24 cellular contexts compared by ENCODE assay signal in genomic region chr13:44465318-44465717, GRCh38.
DNase-seq lines count a peak whose midpoint lies in the region; ATAC-seq and TF ChIP-seq lines count a peak whose summit lies in the region.
"Had no signal": no experiment of that assay in that cellular context is flagged by ENCODE, and none has a peak within 500 bp of the region (broad histone marks: within the 10 kb centered on the region; RNA-seq: fewer than 3 reads in every experiment).

No MANE protein-coding gene starts in this region.

- DNase-seq in AG08395 (ENCODE audit: low spot score), result peak; percentile 3
- DNase-seq in HCEC 1CT, result peak; percentile 26
- DNase-seq in glomerular visceral epithelial cell (ENCODE audit: extremely low spot score), result peak; percentile 34
- DNase-seq in aorta, result no peak
- no peak for DNase-seq in activated CD4-positive, alpha-beta T cell treated with anti-CD3 and anti-CD28 coated beads for 4 hours
- DNase-seq: activated CD8-positive, alpha-beta memory T cell treated with anti-CD3 and anti-CD28 coated beads for 24 hours; activated naive CD4-positive, alpha-beta T cell; activated T-cell treated with anti-CD3 and anti-CD28 coated beads, Interleukin-2, amount 50 U/mL, for 1 hour; Caco-2; DMS79 treated with DMSO at 0.1 percent for 48 hours; HFFc6; mesendoderm; MM.1S; NCI-H1417 treated with DMSO at 0.1 percent for 48 hours; NK-92 treated with Interleukin-12 subunit alpha and Interleukin-12 subunit beta, amount 100 ng/mL, for 24 hours; trophoblast cell had no signal

- WGBS in aorta, 2 donors, result 54 to 70% methylated on average over 4 of the region's 4 CpGs

- H3K27me3 Mint-ChIP-seq in activated T-helper 17 cell treated with anti-CD3 and anti-CD28 coated beads, Interleukin-2, amount 50 U/mL, for 72 hours, result no peaks in the 10 kb centered on the region

- H3K9me3 Mint-ChIP-seq in activated T-helper 17 cell treated with anti-CD3 and anti-CD28 coated beads, Interleukin-2, amount 50 U/mL, for 72 hours, result no peaks in the 10 kb centered on the region
- H3K9me3 Mint-ChIP-seq: dendritic cell treated with granulocyte-macrophage colony-stimulating factor and Interleukin-4, amounts not matched to agents 40 ng/mL and 50 ng/mL, for 4 days; HFFc6; T-helper 1 cell treated with Interleukin-12 subunit alpha and Interleukin-12 subunit beta and Interleukin-4 antibody, amounts not matched to agents 30 μg/mL and 1 μg/mL, for 36 hours had no signal

- H3K4me3 ChIP-seq in aorta (ENCODE audit: low read length in 2 of 2), result no peak overlapping the region
- H3K4me3 ChIP-seq: BLaER1 treated with 17β-estradiol and CSF1 and Interleukin-3, amounts not matched to agents 10 nM and 100 nM; prostate gland had no signal

- no peaks in the 10 kb centered on the region for H3K36me3 ChIP-seq in aorta (ENCODE audit: control insufficient read depth in 1 of 2, insufficient read depth in 2 of 2, low read length in 1 of 2)
- H3K36me3 ChIP-seq: neutrophil, prostate gland had no signal

- H3K27me3 ChIP-seq in aorta (ENCODE audit: control insufficient read depth in 1 of 2, insufficient read depth in 2 of 2, low read length in 1 of 2), result no peaks in the 10 kb centered on the region
- H3K27me3 ChIP-seq: BLaER1 treated with 17β-estradiol and CSF1 and Interleukin-3, amounts not matched to agents 10 nM and 100 nM; neutrophil had no signal

- ATAC-seq in SK-N-SH treated with all-trans-retinoic acid at 6 μM for 48 hours (peak; percentile 47), aorta (ENCODE audit: low FRiP score) (no peak), GM21717 (IDR thresholded peaks at IDR 0.05; ENCODE audit: unreplicated experiment) (no peak)
- ATAC-seq in activated T-helper 17 cell treated with anti-CD3 and anti-CD28 coated beads, Interleukin-2, amount 50 U/mL, for 72 hours (replicated peaks), result no peak

- no peaks in the 10 kb centered on the region for H3K36me3 Mint-ChIP-seq in activated T-helper 17 cell treated with anti-CD3 and anti-CD28 coated beads, Interleukin-2, amount 50 U/mL, for 72 hours (ENCODE audit: low read depth)

- no peak overlapping the region for H3K27ac ChIP-seq in aorta (ENCODE audit: low read depth in 1 of 2, low read length in 2 of 2)
- H3K27ac ChIP-seq: BLaER1 treated with 17β-estradiol and CSF1 and Interleukin-3, amounts not matched to agents 10 nM and 100 nM; neutrophil; prostate gland had no signal

- no peaks in the 10 kb centered on the region for H3K4me1 Mint-ChIP-seq in activated T-helper 17 cell treated with anti-CD3 and anti-CD28 coated beads, Interleukin-2, amount 50 U/mL, for 72 hours

- no peaks in the 10 kb centered on the region for H3K9me3 ChIP-seq in aorta (ENCODE audit: control insufficient read depth, low read length)
- H3K9me3 ChIP-seq: Caco-2, neutrophil, prostate gland had no signal

- peaks cover 0 to 2% of the 10 kb centered on the region in 2 donors for H3K4me1 ChIP-seq in aorta (ENCODE audit: control insufficient read depth in 1 of 2, insufficient read depth in 2 of 2, low read length in 2 of 2)
- H3K4me1 ChIP-seq: Caco-2, prostate gland had no signal

- no peak overlapping the region for H3K27ac Mint-ChIP-seq in activated T-helper 17 cell treated with anti-CD3 and anti-CD28 coated beads, Interleukin-2, amount 50 U/mL, for 72 hours
- H3K27ac Mint-ChIP-seq: dendritic cell treated with granulocyte-macrophage colony-stimulating factor and Interleukin-4, amounts not matched to agents 40 ng/mL and 50 ng/mL, for 4 days; HFFc6; T-helper 1 cell treated with Interleukin-12 subunit alpha and Interleukin-12 subunit beta and Interleukin-4 antibody, amounts not matched to agents 30 μg/mL and 1 μg/mL, for 36 hours had no signal

- H3K4me3 Mint-ChIP-seq in activated T-helper 17 cell treated with anti-CD3 and anti-CD28 coated beads, Interleukin-2, amount 50 U/mL, for 72 hours, result no peak overlapping the region
- H3K4me3 Mint-ChIP-seq: dendritic cell treated with granulocyte-macrophage colony-stimulating factor and Interleukin-4, amounts not matched to agents 40 ng/mL and 50 ng/mL, for 4 days; HFFc6; T-helper 1 cell treated with Interleukin-12 subunit alpha and Interleukin-12 subunit beta and Interleukin-4 antibody, amounts not matched to agents 30 μg/mL and 1 μg/mL, for 36 hours had no signal

- intact Hi-C loops in aorta (cut with DNase I), result no loop called here

TF ChIP-seq in SK-N-SH treated with all-trans-retinoic acid at 6 μM for 48 hours, 23 proteins besides CTCF, POLR2A, EP300 and RAD21:
- TF ChIP-seq, protein P1, sequence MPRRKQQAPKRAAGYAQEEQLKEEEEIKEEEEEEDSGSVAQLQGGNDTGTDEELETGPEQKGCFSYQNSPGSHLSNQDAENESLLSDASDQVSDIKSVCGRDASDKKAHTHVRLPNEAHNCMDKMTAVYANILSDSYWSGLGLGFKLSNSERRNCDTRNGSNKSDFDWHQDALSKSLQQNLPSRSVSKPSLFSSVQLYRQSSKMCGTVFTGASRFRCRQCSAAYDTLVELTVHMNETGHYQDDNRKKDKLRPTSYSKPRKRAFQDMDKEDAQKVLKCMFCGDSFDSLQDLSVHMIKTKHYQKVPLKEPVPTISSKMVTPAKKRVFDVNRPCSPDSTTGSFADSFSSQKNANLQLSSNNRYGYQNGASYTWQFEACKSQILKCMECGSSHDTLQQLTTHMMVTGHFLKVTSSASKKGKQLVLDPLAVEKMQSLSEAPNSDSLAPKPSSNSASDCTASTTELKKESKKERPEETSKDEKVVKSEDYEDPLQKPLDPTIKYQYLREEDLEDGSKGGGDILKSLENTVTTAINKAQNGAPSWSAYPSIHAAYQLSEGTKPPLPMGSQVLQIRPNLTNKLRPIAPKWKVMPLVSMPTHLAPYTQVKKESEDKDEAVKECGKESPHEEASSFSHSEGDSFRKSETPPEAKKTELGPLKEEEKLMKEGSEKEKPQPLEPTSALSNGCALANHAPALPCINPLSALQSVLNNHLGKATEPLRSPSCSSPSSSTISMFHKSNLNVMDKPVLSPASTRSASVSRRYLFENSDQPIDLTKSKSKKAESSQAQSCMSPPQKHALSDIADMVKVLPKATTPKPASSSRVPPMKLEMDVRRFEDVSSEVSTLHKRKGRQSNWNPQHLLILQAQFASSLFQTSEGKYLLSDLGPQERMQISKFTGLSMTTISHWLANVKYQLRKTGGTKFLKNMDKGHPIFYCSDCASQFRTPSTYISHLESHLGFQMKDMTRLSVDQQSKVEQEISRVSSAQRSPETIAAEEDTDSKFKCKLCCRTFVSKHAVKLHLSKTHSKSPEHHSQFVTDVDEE (CRISPR knock-in tag; IDR thresholded peaks at IDR 0.05), result no peak
- TF ChIP-seq BACH2 (CRISPR knock-in tag; IDR thresholded peaks at IDR 0.05; ENCODE audit: borderline replicate concordance), result no peak
- TF ChIP-seq ZC3H10 (CRISPR knock-in tag; IDR thresholded peaks at IDR 0.05), result no peak
- TF ChIP-seq CSRNP3 (CRISPR knock-in tag; IDR thresholded peaks at IDR 0.05), result no peak
- TF ChIP-seq ZFP30 (CRISPR knock-in tag; IDR thresholded peaks at IDR 0.05), result no peak
- TF ChIP-seq ZNF565 (CRISPR knock-in tag; conservative IDR thresholded peaks at IDR 0.05; ENCODE audit: low read depth), result no peak
- TF ChIP-seq ESRRG (CRISPR knock-in tag; IDR thresholded peaks at IDR 0.05), result no peak
- no peak for TF ChIP-seq POU6F1 (CRISPR knock-in tag; IDR thresholded peaks at IDR 0.05; ENCODE audit: borderline replicate concordance, low read depth)
- TF ChIP-seq ZFP3 (CRISPR knock-in tag; IDR thresholded peaks at IDR 0.05), result no peak
- no peak for TF ChIP-seq RARB (CRISPR knock-in tag; IDR thresholded peaks at IDR 0.05)
- no peak for TF ChIP-seq TCF4 (CRISPR knock-in tag; IDR thresholded peaks at IDR 0.05; ENCODE audit: borderline replicate concordance)
- TF ChIP-seq ISL1 (CRISPR knock-in tag; IDR thresholded peaks at IDR 0.05), result no peak
- no peak for TF ChIP-seq GLIS3 (CRISPR knock-in tag; IDR thresholded peaks at IDR 0.05)
- no peak for TF ChIP-seq OSR1 (CRISPR knock-in tag; IDR thresholded peaks at IDR 0.05)

Comparison
In these comparisons a context has a peak if more than half of its experiments do, and no peak if none do; other contexts are left out.
1. DNase-seq: peak in AG08395 (single experiment), HCEC 1CT (single experiment) and glomerular visceral epithelial cell (single experiment); none in aorta (0 of 2) and activated CD4-positive, alpha-beta T cell treated with anti-CD3 and anti-CD28 coated beads for 4 hours (0 of 2).